Comparison of ENCODE assay signal across 1 cellular context in the genomic region with DNA sequence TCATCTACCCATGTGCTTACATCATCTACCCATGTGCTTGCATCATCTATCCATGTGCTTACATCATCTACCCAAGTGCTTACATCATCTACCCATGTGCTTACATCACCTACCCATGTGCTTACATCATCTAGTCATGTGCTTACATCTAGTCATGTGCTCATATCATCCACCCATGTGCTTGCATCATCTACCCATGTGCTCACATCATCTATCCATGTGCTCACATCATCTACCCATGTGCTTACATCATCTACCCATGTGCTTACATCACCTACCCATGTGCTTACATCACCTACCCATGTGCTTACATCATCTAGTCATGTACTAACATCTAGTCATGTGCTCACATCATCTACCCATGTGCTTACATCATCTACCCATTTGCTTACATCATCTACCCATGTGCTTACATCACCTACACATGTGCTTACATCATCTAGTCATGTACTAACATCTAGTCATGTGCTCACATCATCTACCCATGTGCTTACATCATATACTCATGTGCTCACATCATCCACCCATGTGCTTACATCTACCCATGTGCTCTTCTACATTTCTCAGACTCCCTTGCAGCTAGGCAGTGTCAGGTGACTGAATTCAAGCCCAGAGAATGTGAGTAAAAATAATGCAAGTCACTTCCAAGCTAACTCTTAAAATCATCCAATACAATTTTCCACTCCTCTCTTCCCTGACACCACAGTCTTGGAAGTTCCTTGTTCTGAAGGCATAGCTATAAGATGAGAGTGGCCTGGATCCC.
A peak's percentile ranks its signal among the peaks of the same experiment; 100 is the strongest.
TF ChIP-seq lines count a peak whose summit lies in the region.

No MANE protein-coding gene starts in this region.

TF ChIP-seq in K562, 482 proteins besides CTCF, POLR2A, EP300 and RAD21 (continued from another document):
- TF ChIP-seq EP400 (IDR thresholded peaks at IDR 0.05) (peak; percentile 28; the same call in 1 of the 2 replicates), SIX5 (IDR thresholded peaks at IDR 0.05; ENCODE audit: borderline replicate concordance in 1 of 2, insufficient read depth in 1 of 2, low read depth in 1 of 2, low read length in 2 of 2) (no peak), SMC3 (conservative IDR thresholded peaks at IDR 0.05; ENCODE audit: insufficient read depth, low read depth, low read length) (no peak), BMI1 (IDR thresholded peaks at IDR 0.05; ENCODE audit: low read length) (no peak), ZNF57 (CRISPR knock-in tag; IDR thresholded peaks at IDR 0.05) (no peak), KHSRP (IDR thresholded peaks at IDR 0.05) (no peak), BDP1 (IDR thresholded peaks at IDR 0.05; ENCODE audit: insufficient read depth, insufficient read length) (no peak), NRF1 (conservative IDR thresholded peaks at IDR 0.05 in 1 of 2, IDR thresholded peaks at IDR 0.05 in 1 of 2) (no peak), BRF1 (IDR thresholded peaks at IDR 0.05; ENCODE audit: borderline replicate concordance, extremely low read depth, insufficient read length) (no peak), ZNF766 (CRISPR knock-in tag; conservative IDR thresholded peaks at IDR 0.05) (no peak), ZNF140 (CRISPR knock-in tag; IDR thresholded peaks at IDR 0.05) (no peak)
